In genomic region chr1:169308313-169309039, GRCh38 we compare ENCODE assay signal across 19 cellular contexts. TPM values are rescaled to one million over a fixed set of nuclear protein-coding genes. Genes with fewer than 3 reads are reported as not detected.
DNase-seq lines count a peak whose midpoint lies in the region; ATAC-seq, FAIRE-seq and TF ChIP-seq lines count a peak whose summit lies in the region.
"Had no signal": no experiment of that assay in that cellular context is flagged by ENCODE, and none has a peak within 500 bp of the region (broad histone marks: within the 10 kb centered on the region; RNA-seq: fewer than 3 reads in every experiment).

No MANE protein-coding gene starts in this region.

- 80% methylated on average over 2 of the region's 2 CpGs for WGBS in K562 (ENCODE audit: insufficient coverage, low coverage, missing lambda C conversion rate)
- WGBS in psoas muscle, 3 donors: 92 to 96% (median 93%) methylated on average over 2 of the region's 2 CpGs

- H3K9me3 ChIP-seq in K562 (replicated peaks; ENCODE audit: control insufficient read depth, insufficient read depth, low read depth, low read length): peaks cover 7% of the 10 kb centered on the region
- no peaks in the 10 kb centered on the region for H3K9me3 ChIP-seq in neural cell (ENCODE audit: low read length)
- H3K9me3 ChIP-seq in psoas muscle: no peaks in the 10 kb centered on the region
- H3K9me3 ChIP-seq: A549, MG63 had no signal

- TF ChIP-seq EP300 in K562 (IDR thresholded peaks at IDR 0.05; ENCODE audit: low read length): no peak
- TF ChIP-seq EP300 in neural cell (conservative IDR thresholded peaks at IDR 0.05; ENCODE audit: poor library complexity, severe bottlenecking): no peak

- H3K79me2 ChIP-seq in K562 (ENCODE audit: control insufficient read depth, insufficient read depth, low read length): no peaks in the 10 kb centered on the region
- H3K79me2 ChIP-seq in neural cell (replicated peaks; ENCODE audit: insufficient read depth, low read length): no peaks in the 10 kb centered on the region

- H3K9ac ChIP-seq in K562 (ENCODE audit: insufficient read depth in 1 of 2, low read depth in 2 of 2, low read length in 2 of 2) (peak overlapping the region in 1 of 2 experiments; percentile 63; a peak in 2 of 4 replicates), neural cell (ENCODE audit: low read length) (no peak overlapping the region)

- POLR2A ChIA-PET in K562 (lab: Yijun Ruan, JAX): interaction anchor here (0.7 kb wide), 1 partner anchor 604 kb away, joined by 3 read pairs; no protein-coding TSS in a partner anchor

- H3K4me3 ChIP-seq in K562: no peak overlapping the region
- H3K4me3 ChIP-seq in neural cell (ENCODE audit: low read length): no peak overlapping the region
- no peak overlapping the region for H3K4me3 ChIP-seq in psoas muscle
- H3K4me3 ChIP-seq: A549, MG63 had no signal

- intact Hi-C loops in K562 (cut with micrococcal nuclease): no loop called here
- intact Hi-C loops in psoas muscle (cut with DNase I): no loop called here

- TF ChIP-seq CTCF in K562 (IDR thresholded peaks at IDR 0.05 in 2 of 3, conservative IDR thresholded peaks at IDR 0.05 in 1 of 3; ENCODE audit: insufficient read depth in 2 of 3, low read depth in 1 of 3, low read length in 3 of 3) (no peak), neural cell (IDR thresholded peaks at IDR 0.05; ENCODE audit: poor library complexity, severe bottlenecking) (no peak), psoas muscle (IDR thresholded peaks at IDR 0.05) (no peak)

- peak overlapping the region; percentile 47; the same call in 1 of the 2 replicates for H2AFZ ChIP-seq in K562 (ENCODE audit: low read depth, low read length)
- no peak overlapping the region for H2AFZ ChIP-seq in neural cell (ENCODE audit: low read depth, low read length)

- no peak for TF ChIP-seq RAD21 in K562 (CRISPR knock-in tag; conservative IDR thresholded peaks at IDR 0.05 in 1 of 2, IDR thresholded peaks at IDR 0.05 in 1 of 2)
- no peak for TF ChIP-seq RAD21 in neural cell (conservative IDR thresholded peaks at IDR 0.05)

- H3K9me1 ChIP-seq in K562 (ENCODE audit: control insufficient read depth, insufficient read depth, low read length): no peaks in the 10 kb centered on the region

- H3K27ac ChIP-seq in K562 (ENCODE audit: extremely low read depth, low read depth, low read length): peak overlapping the region; percentile 85
- H3K27ac ChIP-seq in neural cell (ENCODE audit: low read length): peak overlapping the region; percentile 23
- H3K27ac ChIP-seq in psoas muscle: no peak overlapping the region
- H3K27ac ChIP-seq: A549 had no signal

- ATAC-seq in K562 (no peak), psoas muscle (no peak), HG03039 (IDR thresholded peaks at IDR 0.05; ENCODE audit: unreplicated experiment) (no peak)
- ATAC-seq: A549, HCT116 had no signal

- CTCF ChIA-PET in K562 (lab: Yijun Ruan, JAX; ENCODE audit: low intra/inter-chr PET ratio): no interaction called here

- H3K27me3 ChIP-seq in K562 (ENCODE audit: control insufficient read depth in 2 of 2, insufficient read depth in 2 of 2, low read length in 2 of 2): no peaks in the 10 kb centered on the region
- H3K27me3 ChIP-seq in neural cell (ENCODE audit: insufficient read depth, low read depth, low read length): no peaks in the 10 kb centered on the region
- no peaks in the 10 kb centered on the region for H3K27me3 ChIP-seq in psoas muscle (ENCODE audit: insufficient read depth in 3 of 3, low read length in 2 of 3)
- H3K27me3 ChIP-seq: MG63 had no signal

- in situ Hi-C loops in K562 (cut with MboI): no loop called here
- in situ Hi-C loops in KBM-7 (cut with MboI; ENCODE audit: low pct_unique_long_range_greater_than_20kb, low sequenced_read_pairs): no loop called here

- no TSS peak for BruUV-seq in K562 (replicated peaks; lab: Mats Ljungman, UMichigan)

- H3K4me1 ChIP-seq in K562 (replicated peaks in 1 of 2; ENCODE audit: control insufficient read depth in 2 of 2, insufficient read depth in 2 of 2, low read length in 2 of 2) (peaks cover 3 to 30% of the 10 kb centered on the region in 2 experiments), psoas muscle (no peaks in the 10 kb centered on the region)

- FAIRE-seq in K562 (lab: Jason Lieb, UNC): no peak
- FAIRE-seq: A549, HTR-8/SVneo had no signal

- DNase-seq in DMS53 treated with DMSO at 0.1 percent for 48 hours (lab: John Stamatoyannopoulos, UW; ENCODE audit: unreplicated experiment): peak; percentile 23
- DNase-seq in NCI-H2171 (lab: John Stamatoyannopoulos, UW): peak; percentile 32
- DNase-seq in K562 (ENCODE audit: extremely low read depth in 1 of 4, low spot score in 3 of 4): peak in 1 of 4 experiments; percentile 14
- DNase-seq in LoVo (ENCODE audit: low spot score): no peak
- no peak for DNase-seq in psoas muscle
- DNase-seq in KBM-7: no peak
- DNase-seq: C1 segment of cervical spinal cord, DMS 273 treated with DMSO at 0.1 percent for 48 hours, EL, MG63, NCI-H1092 treated with DMSO at 0.1 percent for 48 hours, NCI-H1694, NCI-H2107, NCI-H446 had no signal

- H4K20me1 ChIP-seq in K562 (replicated peaks; ENCODE audit: control insufficient read depth, insufficient read depth, low read length): no peaks in the 10 kb centered on the region
- H4K20me1 ChIP-seq in neural cell (ENCODE audit: insufficient read depth): no peaks in the 10 kb centered on the region

- H3K4me2 ChIP-seq in K562 (ENCODE audit: insufficient read depth, low read length): no peak overlapping the region; the same call in 1 of the 2 replicates
- no peak overlapping the region for H3K4me2 ChIP-seq in neural cell (ENCODE audit: low read length)
- H3K4me2 ChIP-seq: A549 had no signal

- H3K36me3 ChIP-seq in K562 (ENCODE audit: control insufficient read depth, insufficient read depth, low read length) (peaks cover 5% of the 10 kb centered on the region; the same call in 2 of the 3 replicates), neural cell (ENCODE audit: insufficient read depth, low read length) (no peaks in the 10 kb centered on the region), psoas muscle (ENCODE audit: insufficient read depth in 1 of 2, low read depth in 1 of 2) (no peaks in the 10 kb centered on the region)
- H3K36me3 ChIP-seq: MG63 had no signal

- TF ChIP-seq POLR2A in K562 (conservative IDR thresholded peaks at IDR 0.05): no peak

- H3K9me2 ChIP-seq in neural cell (ENCODE audit: insufficient read depth, low read length): no peaks in the 10 kb centered on the region

- H3F3A ChIP-seq in neural cell (ENCODE audit: insufficient read depth, low read length, poor library complexity, severe bottlenecking): no peaks in the 10 kb centered on the region

TF ChIP-seq in K562, 482 proteins besides CTCF, POLR2A, EP300 and RAD21 (continues in another document):
- TF ChIP-seq NCOR1 (IDR thresholded peaks at IDR 0.05): no peak
- peak; percentile 49 for TF ChIP-seq ZNF175 (CRISPR knock-in tag; IDR thresholded peaks at IDR 0.05; ENCODE audit: low read depth)

TF ChIP-seq in neural cell, 6 proteins besides CTCF, POLR2A, EP300 and RAD21 (continues in another document):
- TF ChIP-seq TAF1 (IDR thresholded peaks at IDR 0.05; ENCODE audit: low read depth) (no peak), MXI1 (conservative IDR thresholded peaks at IDR 0.05; ENCODE audit: poor library complexity, severe bottlenecking) (no peak), POLR2AphosphoS5 (IDR thresholded peaks at IDR 0.05) (no peak)

RNA-seq across cellular contexts. Expression of gene NME7, which starts 59.1 kb away (rescaled TPM):
- 15.9 and 42.0 TPM in 2 replicates for total RNA-seq in K562 (2011; cell fraction: chromatin; rRNA removed; ENCODE audit: low replicate concordance)
- total RNA-seq in K562 (2011; cell fraction: nucleolus; rRNA removed): 9.0 and 11.2 TPM in 2 replicates
- 16.9 and 21.1 TPM in 2 replicates for total RNA-seq in K562 (2011; cell fraction: nucleoplasm; rRNA removed)
- 7.9 and 8.8 TPM in 2 replicates for total RNA-seq in K562 (2014; rRNA removed)
- 23.9 and 26.0 TPM in 2 replicates for total RNA-seq in K562 (2014; rRNA removed; fragmentation: Illumina TruSeq; extraction: Trizol)
- total RNA-seq in K562 (2015; rRNA removed; fragmentation: Illumina TruSeq; extraction: Trizol): 20.5 and 23.3 TPM in 2 replicates
- 20.7 and 22.4 TPM in 2 replicates for total RNA-seq in K562 (2021)
- polyA plus RNA-seq in K562 (2011; rRNA removed): 21.8 and 32.0 TPM in 2 replicates
- polyA plus RNA-seq in K562 (2011; cell fraction: cytosol; rRNA removed): 5.3 and 14.3 TPM in 2 replicates
- 6.2 and 7.2 TPM in 2 replicates for polyA plus RNA-seq in K562 (2011; cell fraction: nucleus; rRNA removed)
- polyA plus RNA-seq in K562 (2012): 18.9 and 59.8 TPM in 2 replicates
- 29.6 and 31.3 TPM in 2 replicates for polyA plus RNA-seq in K562 (2014; fragmentation: Illumina TruSeq; extraction: Trizol)
- 10 to 100 TPM; 40.3 to 43.2 TPM for polyA plus RNA-seq in K562 (2014; fragmentation: Nextera tagmentation; extraction: Ambion mirVana)
- 20.6 and 28.4 TPM in 2 replicates for polyA plus RNA-seq in K562 (2014; rRNA removed)
- polyA minus RNA-seq in K562 (2011; rRNA and poly(A)+ RNA removed): 43.2 and 56.7 TPM in 2 replicates
- 12.8 and 15.2 TPM in 2 replicates for polyA minus RNA-seq in K562 (2011; cell fraction: cytosol; rRNA and poly(A)+ RNA removed)
- 21.0 and 44.2 TPM in 2 replicates for polyA minus RNA-seq in K562 (2011; cell fraction: nucleus; rRNA and poly(A)+ RNA removed)
- polyA plus RNA-seq in neural cell: 41.6 and 42.4 TPM in 2 replicates
- polyA minus RNA-seq in neural cell: 56.1 and 60.1 TPM in 2 replicates
- 1 to 10 TPM; 3.9 to 6.4 (median 4.4) TPM for total RNA-seq in psoas muscle
- polyA plus RNA-seq in psoas muscle: 10 to 100 TPM in 1 of 3 donors, 1 to 10 TPM in 2; 4.8 to 14.1 (median 7.9) TPM

RNA-seq across cellular contexts. Expression of gene BLZF1, which starts 59.5 kb away (rescaled TPM):
- 14.8 and 62.4 TPM in 2 replicates for total RNA-seq in K562 (2011; cell fraction: chromatin; rRNA removed; ENCODE audit: low replicate concordance)
- 7.2 and 11.2 TPM in 2 replicates for total RNA-seq in K562 (2011; cell fraction: nucleolus; rRNA removed)
- total RNA-seq in K562 (2011; cell fraction: nucleoplasm; rRNA removed): 16.9 and 26.7 TPM in 2 replicates
- total RNA-seq in K562 (2014; rRNA removed) (16.1 and 23.0 TPM in 2 replicates), K562 (2014; rRNA removed; fragmentation: Illumina TruSeq; extraction: Trizol) (28.8 and 32.8 TPM in 2 replicates), K562 (2015; rRNA removed; fragmentation: Illumina TruSeq; extraction: Trizol) (21.6 and 23.2 TPM in 2 replicates), K562 (2021) (20.5 and 21.1 TPM in 2 replicates), psoas muscle (10 to 100 TPM; 12.7 to 14.9 (median 13.7) TPM)
- polyA plus RNA-seq in K562 (2011; rRNA removed) (23.3 and 29.1 TPM in 2 replicates), K562 (2014; fragmentation: Illumina TruSeq; extraction: Trizol) (24.1 and 27.6 TPM in 2 replicates), K562 (2014; fragmentation: Nextera tagmentation; extraction: Ambion mirVana) (10 to 100 TPM; 25.3 to 32.8 TPM), K562 (2014; rRNA removed) (21.0 and 22.2 TPM in 2 replicates), neural cell (19.9 and 22.0 TPM in 2 replicates), psoas muscle (10 to 100 TPM; 10.0 to 23.9 (median 18.4) TPM)
- 2.9 and 8.6 TPM in 2 replicates for polyA plus RNA-seq in K562 (2011; cell fraction: cytosol; rRNA removed)
- polyA plus RNA-seq in K562 (2011; cell fraction: nucleus; rRNA removed): 11.3 and 18.2 TPM in 2 replicates
- polyA plus RNA-seq in K562 (2012): 14.8 and 21.5 TPM in 2 replicates
- 34.2 and 40.8 TPM in 2 replicates for polyA minus RNA-seq in K562 (2011; rRNA and poly(A)+ RNA removed)
- polyA minus RNA-seq in K562 (2011; cell fraction: cytosol; rRNA and poly(A)+ RNA removed): 8.4 and 11.3 TPM in 2 replicates
- polyA minus RNA-seq in K562 (2011; cell fraction: nucleus; rRNA and poly(A)+ RNA removed): 25.4 and 49.5 TPM in 2 replicates
- 29.2 and 42.1 TPM in 2 replicates for polyA minus RNA-seq in neural cell

Comparison
In these comparisons a context has a peak if more than half of its experiments do, and no peak if none do; other contexts are left out.
1. DNase-seq: peak in DMS53 treated with DMSO at 0.1 percent for 48 hours (single experiment) and NCI-H2171 (single experiment); none in LoVo (single experiment), psoas muscle (0 of 2) and KBM-7 (single experiment).